ENCODE assay signal across 1 cellular context in genomic region chr13:74891610-74892009, GRCh38.
TF ChIP-seq lines count a peak whose summit lies in the region.

No MANE protein-coding gene starts in this region.

TF ChIP-seq in IMR-90, 13 proteins besides CTCF, POLR2A, EP300 and RAD21 (continued from another document):
- TF ChIP-seq, protein P1, sequence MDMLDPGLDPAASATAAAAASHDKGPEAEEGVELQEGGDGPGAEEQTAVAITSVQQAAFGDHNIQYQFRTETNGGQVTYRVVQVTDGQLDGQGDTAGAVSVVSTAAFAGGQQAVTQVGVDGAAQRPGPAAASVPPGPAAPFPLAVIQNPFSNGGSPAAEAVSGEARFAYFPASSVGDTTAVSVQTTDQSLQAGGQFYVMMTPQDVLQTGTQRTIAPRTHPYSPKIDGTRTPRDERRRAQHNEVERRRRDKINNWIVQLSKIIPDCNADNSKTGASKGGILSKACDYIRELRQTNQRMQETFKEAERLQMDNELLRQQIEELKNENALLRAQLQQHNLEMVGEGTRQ (IDR thresholded peaks at IDR 0.05; ENCODE audit: low read depth, low read length): no peak
- TF ChIP-seq RFX5 (IDR thresholded peaks at IDR 0.05; ENCODE audit: low read depth, low read length): no peak
- no peak for TF ChIP-seq MXI1 (IDR thresholded peaks at IDR 0.05; ENCODE audit: borderline replicate concordance, low read depth, low read length)
- TF ChIP-seq CHD1 (IDR thresholded peaks at IDR 0.05; ENCODE audit: low read depth, low read length): no peak
- TF ChIP-seq MAZ (IDR thresholded peaks at IDR 0.05; ENCODE audit: borderline replicate concordance, low read depth, low read length): no peak
